ENCODE assay signal across 8 cellular contexts in genomic region chr2:156343096-156343939, GRCh38.
A peak's percentile ranks its signal among the peaks of the same experiment; 100 is the strongest.
DNase-seq lines count a peak whose midpoint lies in the region; ATAC-seq and TF ChIP-seq lines count a peak whose summit lies in the region.

No MANE protein-coding gene starts in this region.

- no peaks in the 10 kb centered on the region for H3K36me3 ChIP-seq in ACC112 (ENCODE audit: insufficient read depth, low read length)
- H3K36me3 ChIP-seq in Loucy (ENCODE audit: insufficient read depth, low read length), result no peaks in the 10 kb centered on the region
- no peaks in the 10 kb centered on the region for H3K36me3 ChIP-seq in muscle layer of colon (ENCODE audit: insufficient read depth, low read length)

- H3K9me2 ChIP-seq in Loucy (replicated peaks; ENCODE audit: low read depth, low read length), result no peaks in the 10 kb centered on the region

- H4K20me1 ChIP-seq in Loucy (ENCODE audit: insufficient read depth, low read length, poor library complexity, severe bottlenecking), result no peaks in the 10 kb centered on the region

- H3K9me3 ChIP-seq in Loucy (ENCODE audit: insufficient read depth, low read depth, low read length), result no peaks in the 10 kb centered on the region
- no peaks in the 10 kb centered on the region for H3K9me3 ChIP-seq in muscle layer of colon (ENCODE audit: low read length)

- H2AFZ ChIP-seq in ACC112 (ENCODE audit: low read length, unreplicated experiment), result peak overlapping the region; percentile 78
- peak overlapping the region; percentile 73 for H2AFZ ChIP-seq in Loucy (ENCODE audit: low read length)

- no peaks in the 10 kb centered on the region; the same call in 1 of the 2 replicates for H3F3A ChIP-seq in Loucy (ENCODE audit: low read depth)

- no peak for DNase-seq in caudate nucleus (lab: John Stamatoyannopoulos, UW)
- no peak for DNase-seq in NCI-H1930 (lab: John Stamatoyannopoulos, UW)
- DNase-seq in NK-92 treated with Interleukin-12 subunit alpha and Interleukin-12 subunit beta, amount 100 ng/mL, for 24 hours (lab: John Stamatoyannopoulos, UW), result no peak

- ATAC-seq in HG02678 (IDR thresholded peaks at IDR 0.05; ENCODE audit: unreplicated experiment), result no peak
- ATAC-seq in HG03432 (IDR thresholded peaks at IDR 0.05; ENCODE audit: unreplicated experiment), result no peak

- H3K4me1 ChIP-seq in ACC112 (ENCODE audit: control insufficient read depth, insufficient read depth, low read length, unreplicated experiment) (peaks cover 34% of the 10 kb centered on the region), Loucy (ENCODE audit: insufficient read depth, low read length, poor library complexity, severe bottlenecking) (peaks cover 43% of the 10 kb centered on the region), muscle layer of colon (ENCODE audit: insufficient read depth, low read length) (no peaks in the 10 kb centered on the region)

- H3K4me2 ChIP-seq in Loucy (ENCODE audit: low read depth, low read length, poor library complexity, severe bottlenecking), result peak overlapping the region; percentile 80

- H3K79me2 ChIP-seq in ACC112 (ENCODE audit: control insufficient read depth, insufficient read depth, low read length, unreplicated experiment) (peaks cover 7% of the 10 kb centered on the region), Loucy (ENCODE audit: insufficient read depth, low read length) (peaks cover 29% of the 10 kb centered on the region)

- no peak for TF ChIP-seq CTCF in Loucy (conservative IDR thresholded peaks at IDR 0.05; ENCODE audit: low read length)

- peak overlapping the region; percentile 91 for H3K9ac ChIP-seq in Loucy (ENCODE audit: low read depth, low read length, poor library complexity, severe bottlenecking)
- H3K9ac ChIP-seq in muscle layer of colon (ENCODE audit: low read length), result peak overlapping the region; percentile 88

- peak overlapping the region; percentile 88 for H3K4me3 ChIP-seq in ACC112 (ENCODE audit: low read depth, low read length)
- H3K4me3 ChIP-seq in Loucy (ENCODE audit: low read length, poor library complexity, severe bottlenecking), result peak overlapping the region; percentile 94
- H3K4me3 ChIP-seq in muscle layer of colon (ENCODE audit: low read depth in 1 of 2, low read length in 2 of 2), result peak overlapping the region; percentile 10 to 62

- H3K27ac ChIP-seq in ACC112 (ENCODE audit: low read depth, low read length), result peak overlapping the region; percentile 84
- H3K27ac ChIP-seq in caudate nucleus (ENCODE audit: low read depth, low read length), result peak overlapping the region; percentile 89
- peak overlapping the region; percentile 71 for H3K27ac ChIP-seq in muscle layer of colon (ENCODE audit: low read depth, low read length)

- H3K27me3 ChIP-seq in ACC112 (ENCODE audit: insufficient read depth, low read length) (no peaks in the 10 kb centered on the region), Loucy (ENCODE audit: insufficient read depth, low read length, poor library complexity, severe bottlenecking) (peaks cover 3% of the 10 kb centered on the region), muscle layer of colon (ENCODE audit: control insufficient read depth in 1 of 2, insufficient read depth in 2 of 2, low read length in 2 of 2) (no peaks in the 10 kb centered on the region)

Comparison
In these comparisons a context has a peak if more than half of its experiments do, and no peak if none do; other contexts are left out.
1. H3K4me3 ChIP-seq: peak in every context shown above with its lines; median percentile 94 in Loucy; 88 in ACC112; 36 in muscle layer of colon.